ENCODE assay signal across 11 cellular contexts in the genomic region with DNA sequence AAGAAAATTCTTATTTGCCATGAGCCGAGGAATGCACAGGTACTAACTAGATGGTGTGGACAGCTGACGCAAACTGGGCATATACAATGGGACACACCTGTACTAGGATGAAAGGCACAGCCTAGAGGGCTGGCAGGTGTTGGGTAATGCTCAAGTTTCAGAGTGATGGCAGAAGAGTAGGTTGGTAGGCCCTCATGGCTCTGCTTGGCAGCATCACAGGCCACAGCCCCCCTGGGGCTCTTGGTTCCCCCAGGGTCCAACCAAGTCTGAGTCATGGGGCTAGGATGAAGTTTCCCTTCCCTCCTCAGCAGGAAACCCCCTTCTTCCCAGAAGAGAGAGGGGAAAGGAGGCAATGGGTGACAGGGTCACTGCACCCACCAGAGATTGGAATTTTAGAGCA. TPM values are rescaled to one million over a fixed set of nuclear protein-coding genes. Genes with fewer than 3 reads are reported as not detected.
A peak's percentile ranks its signal among the peaks of the same experiment; 100 is the strongest.
DNase-seq lines count a peak whose midpoint lies in the region; ATAC-seq, FAIRE-seq and TF ChIP-seq lines count a peak whose summit lies in the region.
"Had no signal": no experiment of that assay in that cellular context is flagged by ENCODE, and none has a peak within 500 bp of the region (broad histone marks: within the 10 kb centered on the region; RNA-seq: fewer than 3 reads in every experiment).

No MANE protein-coding gene starts in this region.

- H3K9me3 ChIP-seq in A549 (no peaks in the 10 kb centered on the region), SK-N-MC (ENCODE audit: low read depth, low read length) (no peaks in the 10 kb centered on the region)

- H3K4me2 ChIP-seq in A549, result peak overlapping the region; percentile 24; the same call in 1 of the 3 replicates

- H3K4me1 ChIP-seq in A549, result peaks cover 30% of the 10 kb centered on the region
- H3K4me1 ChIP-seq in foreskin keratinocyte, result peaks cover 21% of the 10 kb centered on the region

- TF ChIP-seq CTCF in A549 (IDR thresholded peaks at IDR 0.05), result no peak
- no peak for TF ChIP-seq CTCF in foreskin keratinocyte (conservative IDR thresholded peaks at IDR 0.05)

- intact Hi-C loops in left colon (cut with DNase I, micrococcal nuclease), result no loop called here

- no peak overlapping the region for H3K4me3 ChIP-seq in A549
- no peak overlapping the region for H3K4me3 ChIP-seq in SK-N-MC
- H3K4me3 ChIP-seq: cardiac muscle cell had no signal

- FAIRE-seq in A549 (lab: Jason Lieb, UNC), result no peak
- FAIRE-seq: islet of Langerhans had no signal

- DNase-seq in A549 (ENCODE audit: low read depth in 1 of 2, low spot score in 1 of 2) (no peak), EL (peak; percentile 48), SK-N-MC (ENCODE audit: low read depth, low spot score) (no peak), foreskin keratinocyte (no peak), NCI-H748 treated with DMSO at 0.1 percent for 48 hours (lab: John Stamatoyannopoulos, UW) (no peak), KG1 (lab: John Stamatoyannopoulos, UW) (no peak), left colon (no peak)
- DNase-seq: NCI-H446 had no signal

- ATAC-seq in A549 (no peak), foreskin keratinocyte (peak; percentile 44), HG02885 (IDR thresholded peaks at IDR 0.05; ENCODE audit: poor library complexity, unreplicated experiment) (no peak), left colon (no peak)

- peaks cover 14% of the 10 kb centered on the region for H3K36me3 ChIP-seq in SK-N-MC (ENCODE audit: insufficient read depth, low read length)

- 100% methylated on average over 2 of the region's 2 CpGs for WGBS in A549 (ENCODE audit: missing lambda C conversion rate)

- no peak overlapping the region for H3K9ac ChIP-seq in SK-N-MC (ENCODE audit: insufficient read length)

- H3K27me3 ChIP-seq in foreskin keratinocyte, result no peaks in the 10 kb centered on the region
- H3K27me3 ChIP-seq: cardiac muscle cell had no signal

- CTCF ChIA-PET in A549 (lab: Yijun Ruan, JAX), result no interaction called here

- peak overlapping the region in 1 of 2 experiments; percentile 10; a peak in 1 of 6 replicates for H3K27ac ChIP-seq in A549
- H3K27ac ChIP-seq in SK-N-MC, result peak overlapping the region; percentile 81
- peak overlapping the region; percentile 29 for H3K27ac ChIP-seq in foreskin keratinocyte
- H3K27ac ChIP-seq: cardiac muscle cell had no signal

- POLR2A ChIA-PET in A549 (lab: Yijun Ruan, JAX), result no interaction called here

- TF ChIP-seq EP300 in A549 (IDR thresholded peaks at IDR 0.05), result no peak

- no peak for TF ChIP-seq RAD21 in A549 (conservative IDR thresholded peaks at IDR 0.05 in 1 of 2, IDR thresholded peaks at IDR 0.05 in 1 of 2)

- TF ChIP-seq POLR2A in A549 (IDR thresholded peaks at IDR 0.05; ENCODE audit: low read length), result no peak

TF ChIP-seq in A549, 52 proteins besides CTCF, POLR2A, EP300 and RAD21:
- TF ChIP-seq GATA3 (IDR thresholded peaks at IDR 0.05; ENCODE audit: borderline replicate concordance), result no peak
- TF ChIP-seq NPAS2 (CRISPR knock-in tag; IDR thresholded peaks at IDR 0.05; ENCODE audit: borderline replicate concordance), result no peak
- TF ChIP-seq MAX (IDR thresholded peaks at IDR 0.05), result no peak
- TF ChIP-seq JUN (IDR thresholded peaks at IDR 0.05), result no peak
- no peak for TF ChIP-seq FOSL2 (IDR thresholded peaks at IDR 0.05)
- no peak for TF ChIP-seq FOSL2 (CRISPR knock-in tag; IDR thresholded peaks at IDR 0.05)
- TF ChIP-seq HOXB13 (CRISPR knock-in tag; IDR thresholded peaks at IDR 0.05; ENCODE audit: low read depth), result no peak
- TF ChIP-seq, protein P1, sequence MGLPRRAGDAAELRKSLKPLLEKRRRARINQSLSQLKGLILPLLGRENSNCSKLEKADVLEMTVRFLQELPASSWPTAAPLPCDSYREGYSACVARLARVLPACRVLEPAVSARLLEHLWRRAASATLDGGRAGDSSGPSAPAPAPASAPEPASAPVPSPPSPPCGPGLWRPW (IDR thresholded peaks at IDR 0.05), result no peak
- TF ChIP-seq KDM5A (IDR thresholded peaks at IDR 0.05), result no peak
- no peak for TF ChIP-seq CHD2 (IDR thresholded peaks at IDR 0.05; ENCODE audit: low read length, partially characterized antibody)
- no peak for TF ChIP-seq TP53 (CRISPR knock-in tag; IDR thresholded peaks at IDR 0.05)
- TF ChIP-seq NFE2L2 (conservative IDR thresholded peaks at IDR 0.05; ENCODE audit: low read length), result no peak
- no peak for TF ChIP-seq MAZ (IDR thresholded peaks at IDR 0.05; ENCODE audit: borderline replicate concordance, low read depth, low read length)
TF ChIP-seq in A549: peak in this region for 0.

RNA-seq across cellular contexts. Expression of gene SPEN, which starts 35.2 kb away (rescaled TPM):
- polyA plus RNA-seq in A549 (2011; rRNA removed) (7.0 and 14.3 TPM in 2 replicates), A549 (2017; fragmentation: RNase III; extraction: RNeasy Plus Mini Kit Qiagen cat#74134 plus additional on column Dnase treatment) (12.2 to 21.2 TPM (median 15.5 TPM) in 3 replicates), foreskin keratinocyte (14.1 and 16.8 TPM in 2 replicates)
- 7.2 and 10.8 TPM in 2 replicates for polyA plus RNA-seq in A549 (2012; cell fraction: cytosol; rRNA removed)
- polyA plus RNA-seq in A549 (2012; cell fraction: nucleus; rRNA removed), result 41.3 and 43.5 TPM in 2 replicates
- 32.0 and 34.5 TPM in 2 replicates for polyA minus RNA-seq in A549 (2011; rRNA and poly(A)+ RNA removed)
- total RNA-seq in foreskin keratinocyte (49.0 and 51.6 TPM in 2 replicates), left colon (10 to 100 TPM; 46.7 to 47.6 TPM)
